31 cellular contexts compared by ENCODE assay signal in the genomic region with DNA sequence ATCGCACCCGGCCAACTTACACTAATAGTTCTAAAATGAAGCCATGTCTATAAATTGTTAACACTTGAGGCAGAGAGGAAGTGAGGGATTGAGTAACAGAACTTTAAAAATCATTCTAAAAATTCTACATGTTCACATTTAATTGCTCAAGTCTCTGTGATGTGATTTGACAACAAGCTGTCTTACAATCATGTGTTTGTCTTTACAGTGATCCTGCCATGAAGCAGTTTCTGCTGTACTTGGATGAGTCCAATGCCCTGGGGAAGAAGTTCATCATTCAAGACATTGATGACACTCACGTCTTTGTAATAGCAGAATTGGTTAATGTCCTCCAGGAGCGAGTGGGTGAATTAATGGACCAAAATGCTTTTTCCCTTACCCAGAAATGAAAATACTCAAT.
"Had no signal": no experiment of that assay in that cellular context is flagged by ENCODE, and none has a peak within 500 bp of the region (broad histone marks: within the 10 kb centered on the region; RNA-seq: fewer than 3 reads in every experiment).

No MANE protein-coding gene starts in this region.

- H3K4me1 Mint-ChIP-seq: immature natural killer cell, naive B cell, natural killer cell had no signal

- H3K27ac ChIP-seq: left lung, ovary, prostate gland, skin epidermis, suprapubic skin, thoracic aorta, tibial artery, uterus had no signal

- H3K4me3 ChIP-seq: left lung, lung, ovary, prostate gland, skin epidermis, suprapubic skin, thoracic aorta, tibial artery, uterus had no signal

- H3K36me3 ChIP-seq: ovary, prostate gland, uterus had no signal

- H3K4me3 Mint-ChIP-seq: immature natural killer cell; mesothelial cell of epicardium; naive B cell; natural killer cell; nephron progenitor cell; stimulated activated effector memory CD8-positive, alpha-beta T cell treated with anti-CD3 and anti-CD28 coated beads, Interleukin-12 subunit alpha, Interleukin-12 subunit beta, amount 100 ng/mL, for 72 hours; stimulated activated naive CD8-positive, alpha-beta T cell treated with anti-CD3 and anti-CD28 coated beads, Interleukin-15, Interleukin-2, amounts not matched to agents 100 ng/mL and 50 ng/mL, for 24 hours had no signal

- H3K27ac Mint-ChIP-seq: immature natural killer cell; mesothelial cell of epicardium; naive B cell; natural killer cell; nephron progenitor cell; stimulated activated effector memory CD8-positive, alpha-beta T cell treated with anti-CD3 and anti-CD28 coated beads, Interleukin-12 subunit alpha, Interleukin-12 subunit beta, amount 100 ng/mL, for 72 hours; stimulated activated naive CD8-positive, alpha-beta T cell treated with anti-CD3 and anti-CD28 coated beads, Interleukin-15, Interleukin-2, amounts not matched to agents 100 ng/mL and 50 ng/mL, for 24 hours had no signal

- FAIRE-seq: islet of Langerhans, kidney had no signal

- ATAC-seq: left lung; natural killer cell; right cardiac atrium; sciatic nerve; stimulated activated effector memory CD8-positive, alpha-beta T cell treated with anti-CD3 and anti-CD28 coated beads, Interleukin-12 subunit alpha, Interleukin-12 subunit beta, amount 100 ng/mL, for 72 hours had no signal

- H3K27me3 ChIP-seq: left lung, ovary, suprapubic skin, tibial artery, uterus had no signal

- H3K9me3 ChIP-seq: left lung, ovary, prostate gland, suprapubic skin, thoracic aorta, tibial artery, uterus had no signal

- H3K4me1 ChIP-seq: left lung, prostate gland, suprapubic skin, tibial artery, uterus had no signal

- H3K9me3 Mint-ChIP-seq: immature natural killer cell; natural killer cell; stimulated activated effector memory CD8-positive, alpha-beta T cell treated with anti-CD3 and anti-CD28 coated beads, Interleukin-12 subunit alpha, Interleukin-12 subunit beta, amount 100 ng/mL, for 72 hours; stimulated activated naive CD8-positive, alpha-beta T cell treated with anti-CD3 and anti-CD28 coated beads, Interleukin-15, Interleukin-2, amounts not matched to agents 100 ng/mL and 50 ng/mL, for 24 hours had no signal

- DNase-seq: hypothalamus; immature natural killer cell; kidney; left colon; left lung; mesendoderm; naive B cell; natural killer cell; nephron progenitor cell; ovary; posterior cingulate gyrus; retina; right cardiac atrium; stimulated activated CD4-positive, alpha-beta T cell treated with anti-CD3 and anti-CD28 coated beads, Interleukin-12 subunit alpha, Interleukin-12 subunit beta, amount 100 ng/mL, for 4 hours; stimulated activated CD4-positive, alpha-beta T cell treated with anti-CD3 and anti-CD28 coated beads, Interleukin-15, amount 100 ng/mL, for 24 hours; stimulated activated CD4-positive, alpha-beta T cell treated with anti-CD3 and anti-CD28 coated beads, Interleukin-2, amount 100 ng/mL, for 24 hours; stimulated activated CD4-positive, alpha-beta T cell treated with anti-CD3 and anti-CD28 coated beads, Interleukin-4, amount 100 ng/mL, for 24 hours; stimulated activated naive CD4-positive, alpha-beta T cell; tibial artery; trophoblast cell; uterus had no signal

- H3K27me3 Mint-ChIP-seq: naive B cell; stimulated activated naive CD8-positive, alpha-beta T cell treated with anti-CD3 and anti-CD28 coated beads, Interleukin-15, Interleukin-2, amounts not matched to agents 100 ng/mL and 50 ng/mL, for 24 hours had no signal
